Comparison of ENCODE assay signal across 8 cellular contexts in genomic region chr2:165203689-165204559, GRCh38. TPM values are rescaled to one million over a fixed set of nuclear protein-coding genes. Genes with fewer than 3 reads are reported as not detected.
A peak's percentile ranks its signal among the peaks of the same experiment; 100 is the strongest.
DNase-seq lines count a peak whose midpoint lies in the region; ATAC-seq and TF ChIP-seq lines count a peak whose summit lies in the region.

SCN3A (minus strand) TSS chr2:165204050; CDS start chr2:165176394, 27,656 bp downstream.

- H3K4me1 ChIP-seq in heart right ventricle (no peaks in the 10 kb centered on the region), H9 (ENCODE audit: insufficient read depth, low read length) (no peaks in the 10 kb centered on the region), MM.1S (ENCODE audit: low read length) (0 out of 2 replicates have a peak, but pooled peaks cover 2% of the 10 kb centered on the region), RWPE2 (ENCODE audit: insufficient read depth, poor library complexity, severe bottlenecking) (no peaks in the 10 kb centered on the region), neuronal stem cell (ENCODE audit: control insufficient read depth in 2 of 2, insufficient read depth in 1 of 2, low read depth in 1 of 2, low read length in 2 of 2) (peaks cover 0 to 3% of the 10 kb centered on the region in 2 donors)

- H4K8ac ChIP-seq in H9 (replicated peaks; ENCODE audit: insufficient read length, low read depth, low read length) (no peak within 1 kb of the TSS), neuronal stem cell (ENCODE audit: low read depth, low read length) (no peak within 1 kb of the TSS)

- H3K27me3 Mint-ChIP-seq in H9 (ENCODE audit: low read depth) = no peaks in the 10 kb centered on the region

- H3K4ac ChIP-seq in H9 (ENCODE audit: low read depth, low read length) (no peak within 1 kb of the TSS), neuronal stem cell (ENCODE audit: low read length) (no peak within 1 kb of the TSS)

- H2BK5ac ChIP-seq in H9 (ENCODE audit: insufficient read length, low read length) = no peak within 1 kb of the TSS
- no peak within 1 kb of the TSS for H2BK5ac ChIP-seq in neuronal stem cell (ENCODE audit: low read length)

- H2BK12ac ChIP-seq in H9 (ENCODE audit: insufficient read length, low read depth, low read length) = no peak within 1 kb of the TSS
- no peak within 1 kb of the TSS for H2BK12ac ChIP-seq in neuronal stem cell (ENCODE audit: low read length)

- H2AFZ ChIP-seq in H9 (ENCODE audit: low read length) = no peak within 1 kb of the TSS
- H2AFZ ChIP-seq in MM.1S (ENCODE audit: low read length) = peak within 1 kb of the TSS; percentile 55
- H2AFZ ChIP-seq in neuronal stem cell (ENCODE audit: low read length) = peak within 1 kb of the TSS; percentile 81

- H3T11ph ChIP-seq in H9 (ENCODE audit: low read length) = no peak within 1 kb of the TSS

- H4K20me1 ChIP-seq in H9 (ENCODE audit: control insufficient read depth, insufficient read depth, insufficient read length) (no peaks in the 10 kb centered on the region), MM.1S (ENCODE audit: insufficient read depth, low read length) (no peaks in the 10 kb centered on the region)

- H2BK15ac ChIP-seq in H9 (ENCODE audit: low read depth, low read length) (no peak within 1 kb of the TSS), neuronal stem cell (ENCODE audit: low read length) (no peak within 1 kb of the TSS)

- H3K18ac ChIP-seq in H9 (ENCODE audit: insufficient read length, low read depth, low read length) (no peak within 1 kb of the TSS), neuronal stem cell (ENCODE audit: low read length) (no peak within 1 kb of the TSS)

- H3K14ac ChIP-seq in H9 (ENCODE audit: insufficient read depth, low read length) = no peak within 1 kb of the TSS
- no peak within 1 kb of the TSS for H3K14ac ChIP-seq in neuronal stem cell (ENCODE audit: low read length)

- DNase-seq in heart right ventricle (peak; percentile 6 to 10), left ventricle myocardium superior (no peak), H9 (peak; percentile 36), MM.1S (peak; percentile 77), RWPE2 (ENCODE audit: low spot score) (no peak), fibroblast of gingiva (ENCODE audit: low read depth) (peak; percentile 32), neuronal stem cell (ENCODE audit: low spot score) (peak; percentile 38), middle frontal gyrus (ENCODE audit: extremely low spot score, low spot score) (no peak)

- no peak within 1 kb of the TSS for H3K27ac ChIP-seq in heart right ventricle
- H3K27ac ChIP-seq in H9 (ENCODE audit: insufficient read length, low read depth, low read length) = no peak within 1 kb of the TSS
- H3K27ac ChIP-seq in MM.1S (ENCODE audit: low read length) = peak within 1 kb of the TSS; percentile 29; the same call in 1 of the 2 replicates
- H3K27ac ChIP-seq in RWPE2 (ENCODE audit: poor library complexity, severe bottlenecking) = no peak within 1 kb of the TSS
- no peak within 1 kb of the TSS for H3K27ac ChIP-seq in neuronal stem cell (replicated peaks; ENCODE audit: low read length)

- H3K9me3 ChIP-seq in heart right ventricle (no peaks in the 10 kb centered on the region), H9 (ENCODE audit: control insufficient read depth, low read depth, low read length) (no peaks in the 10 kb centered on the region), MM.1S (replicated peaks; ENCODE audit: insufficient read depth, low read length) (no peaks in the 10 kb centered on the region), RWPE2 (ENCODE audit: severe bottlenecking) (no peaks in the 10 kb centered on the region), neuronal stem cell (replicated peaks in 1 of 2; ENCODE audit: control insufficient read depth in 2 of 2, insufficient read depth in 1 of 2, low read depth in 1 of 2, low read length in 2 of 2) (no peaks in the 10 kb centered on the region)

- no peak within 1 kb of the TSS for H2BK20ac ChIP-seq in H9 (ENCODE audit: low read depth, low read length, poor library complexity, severe bottlenecking)

- WGBS in heart right ventricle, 2 donors = 20 to 22% methylated on average over 8 of the region's 8 CpGs
- no CpG with 5 or more reads among the region's 8 CpGs for WGBS in H9 (ENCODE audit: extremely low coverage, insufficient read length, low lambda C conversion rate)
- no CpG with 5 or more reads among the region's 8 CpGs for WGBS in neuronal stem cell (ENCODE audit: extremely low coverage in 2 of 2, insufficient read length in 2 of 2, insufficient replicate concordance in 1 of 2), 2 donors

- H3K9me2 ChIP-seq in MM.1S (replicated peaks; ENCODE audit: insufficient read depth, low read length) = no peaks in the 10 kb centered on the region

- H3K23ac ChIP-seq in H9 (ENCODE audit: insufficient read length, low read depth, low read length) (no peak within 1 kb of the TSS), neuronal stem cell (ENCODE audit: low read depth, low read length, poor library complexity) (no peak within 1 kb of the TSS)

- intact Hi-C loops in heart right ventricle (cut with DNase I) (loop anchor here in 9 of 10 donors (1.0 to 5.0 kb wide), 7 partner anchors 187 to 211 kb away; no protein-coding TSS in a partner anchor), left ventricle myocardium superior (cut with micrococcal nuclease) (loop anchor here (5.0 kb wide), 1 partner anchor 187 kb away; no protein-coding TSS in a partner anchor)

- H4K91ac ChIP-seq in H9 (ENCODE audit: insufficient read length, low read depth, low read length) (no peak within 1 kb of the TSS), neuronal stem cell (ENCODE audit: low read depth, low read length, poor library complexity) (no peak within 1 kb of the TSS)

- peak within 1 kb of the TSS in 7 of 10 donors; percentile 1 to 37 (median 18) for H3K4me3 ChIP-seq in heart right ventricle
- peak within 1 kb of the TSS; percentile 41 for H3K4me3 ChIP-seq in MM.1S (ENCODE audit: low read length)
- no peak within 1 kb of the TSS for H3K4me3 ChIP-seq in RWPE2 (ENCODE audit: severe bottlenecking)
- H3K4me3 ChIP-seq in neuronal stem cell (ENCODE audit: low read length in 2 of 2) = peak within 1 kb of the TSS in 1 of 2 donors; percentile 39

- H3K9ac ChIP-seq in H9 (ENCODE audit: extremely low read depth, insufficient read length, low read length) (no peak within 1 kb of the TSS), MM.1S (ENCODE audit: low read length) (peak within 1 kb of the TSS; percentile 36; the same call in 1 of the 2 replicates), neuronal stem cell (ENCODE audit: low read depth, low read length, poor library complexity) (no peak within 1 kb of the TSS)

- no peaks in the 10 kb centered on the region for H3K23me2 ChIP-seq in H9 (ENCODE audit: insufficient read length, low read depth, low read length, poor library complexity, severe bottlenecking)

- ATAC-seq in heart right ventricle = peak in 1 of 8 donors; percentile 19
- no peak for ATAC-seq in left ventricle myocardium superior
- ATAC-seq in RWPE2 (ENCODE audit: low read depth) = peak; percentile 36; the same call in 2 of the 3 replicates

- no peak within 1 kb of the TSS for H3K4me2 ChIP-seq in H9 (ENCODE audit: insufficient read depth, insufficient read length, low read length)
- peak within 1 kb of the TSS; percentile 50; the same call in 1 of the 2 replicates for H3K4me2 ChIP-seq in MM.1S (ENCODE audit: low read depth, low read length)
- no peak within 1 kb of the TSS for H3K4me2 ChIP-seq in neuronal stem cell (ENCODE audit: insufficient read depth, low read length, poor library complexity, severe bottlenecking)

- H3F3A ChIP-seq in MM.1S (ENCODE audit: insufficient read depth, low read length) = peaks cover 13% of the 10 kb centered on the region; the same call in 1 of the 2 replicates

- H3K4me1 Mint-ChIP-seq in H9 = peaks cover 5 to 6% of the 10 kb centered on the region in 2 experiments

- H3K36me3 ChIP-seq in heart right ventricle (no peaks in the 10 kb centered on the region), MM.1S (replicated peaks; ENCODE audit: insufficient read depth, low read length) (no peaks in the 10 kb centered on the region), RWPE2 (ENCODE audit: low read depth) (no peaks in the 10 kb centered on the region), neuronal stem cell (replicated peaks in 1 of 2; ENCODE audit: control insufficient read depth in 2 of 2, insufficient read depth in 2 of 2, low read length in 2 of 2) (no peaks in the 10 kb centered on the region)

- H2BK120ac ChIP-seq in H9 (ENCODE audit: low read depth, low read length, poor library complexity, severe bottlenecking) (no peak within 1 kb of the TSS), neuronal stem cell (ENCODE audit: low read depth, low read length) (no peak within 1 kb of the TSS)

- H3K27ac Mint-ChIP-seq in H9 = no peak within 1 kb of the TSS

- H3K27me3 ChIP-seq in heart right ventricle (no peaks in the 10 kb centered on the region), H9 (ENCODE audit: insufficient read depth, low read length) (no peaks in the 10 kb centered on the region), MM.1S (replicated peaks; ENCODE audit: insufficient read depth, low read length) (no peaks in the 10 kb centered on the region), RWPE2 (ENCODE audit: insufficient read depth, poor library complexity, severe bottlenecking) (peaks cover 3% of the 10 kb centered on the region), neuronal stem cell (ENCODE audit: control insufficient read depth in 3 of 3, insufficient read depth in 3 of 3, low read depth in 1 of 3, low read length in 3 of 3) (no peaks in the 10 kb centered on the region)

- TF ChIP-seq CTCF in heart right ventricle (IDR thresholded peaks at IDR 0.05) (peak; percentile 35 to 83 (median 73)), H9 (conservative IDR thresholded peaks at IDR 0.05) (peak; percentile 86), MM.1S (IDR thresholded peaks at IDR 0.05; ENCODE audit: low read length) (peak; percentile 80), RWPE2 (IDR thresholded peaks at IDR 0.05; ENCODE audit: poor library complexity, severe bottlenecking) (peak; percentile 84)

- H3K9me3 Mint-ChIP-seq in H9 = peaks cover 0 to 2% of the 10 kb centered on the region in 2 experiments; a peak in 2 of 5 replicates

- no peaks in the 10 kb centered on the region for H3K79me2 ChIP-seq in H9 (ENCODE audit: insufficient read depth, low read length)
- no peaks in the 10 kb centered on the region for H3K79me2 ChIP-seq in MM.1S (ENCODE audit: low read length)

- H3K4me3 Mint-ChIP-seq in H9 = no peak within 1 kb of the TSS

- no peak within 1 kb of the TSS for H4K5ac ChIP-seq in H9 (ENCODE audit: insufficient read length, low read depth, low read length)

- H3K36me3 Mint-ChIP-seq in H9 (ENCODE audit: insufficient read depth in 1 of 3, low read depth in 3 of 3) = no peaks in the 10 kb centered on the region

- H3K56ac ChIP-seq in H9 (ENCODE audit: insufficient read length, low read depth, low read length) = no peak within 1 kb of the TSS

- H3K79me1 ChIP-seq in H9 (ENCODE audit: insufficient read depth, low read depth, low read length, poor library complexity, severe bottlenecking) (no peaks in the 10 kb centered on the region), neuronal stem cell (ENCODE audit: low read depth, low read length) (no peaks in the 10 kb centered on the region)

- H2AK5ac ChIP-seq in H9 (ENCODE audit: insufficient read length, low read length) (no peak within 1 kb of the TSS), neuronal stem cell (ENCODE audit: low read depth, low read length) (no peak within 1 kb of the TSS)

RNA-seq across cellular contexts. Expression of gene SCN3A, which starts in this region (rescaled TPM):
- total RNA-seq in heart right ventricle (1 to 10 TPM in 3 of 10 donors, under 1 TPM in 7; 0.53 to 2.6 (median 0.82) TPM), left ventricle myocardium superior (0.84 TPM), H9 (2021) (not detected in 2 replicates)
- polyA plus RNA-seq in heart right ventricle = 1 to 10 TPM in 1 of 2 donors, under 1 TPM in 1; 0.35 to 2.5 TPM
- polyA plus RNA-seq in neuronal stem cell (2013, experiment 1 of 2) = 0.20 TPM
- polyA plus RNA-seq in neuronal stem cell (2013, experiment 2 of 2) = 0.18 TPM

Comparison
In these comparisons a context has a peak if more than half of its experiments do, and no peak if none do; other contexts are left out.
1. DNase-seq: peak in heart right ventricle (2 of 2), MM.1S (single experiment), fibroblast of gingiva (single experiment) and neuronal stem cell (single experiment); none in left ventricle myocardium superior (single experiment), RWPE2 (single experiment) and middle frontal gyrus (single experiment).
2. Peak in DNase-seq in H9; RNA of the gene not detected or under 1 TPM.
3. Peak in every context shown above with its lines, with median percentiles within 50 percentile points of each other: CTCF ChIP-seq.